Comparison of ENCODE assay signal across 1 cellular context in the genomic region with DNA sequence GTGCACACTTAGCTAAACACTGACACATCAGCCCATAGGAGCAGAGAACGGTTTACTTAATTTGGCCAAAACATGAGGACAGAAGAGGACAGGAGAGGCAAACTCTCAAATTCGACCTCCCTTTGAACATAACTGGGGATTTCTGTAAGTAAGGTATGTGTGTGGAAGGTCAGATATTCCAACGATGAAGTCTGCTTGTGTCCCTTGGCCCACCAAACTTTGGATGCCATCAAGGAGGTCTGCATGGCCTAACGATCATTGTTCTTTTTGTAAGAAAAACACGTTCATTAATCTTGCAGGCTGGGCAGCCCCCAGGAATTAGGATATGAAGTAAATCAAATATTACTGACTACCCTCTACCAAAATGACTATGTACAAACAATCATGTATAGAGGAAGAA.
TF ChIP-seq lines count a peak whose summit lies in the region.

No MANE protein-coding gene starts in this region.

TF ChIP-seq in WTC11, 78 proteins besides CTCF, POLR2A, EP300 and RAD21 (continued from another document):
- TF ChIP-seq SMAD3 (CRISPR knock-in tag; IDR thresholded peaks at IDR 0.05; ENCODE audit: borderline replicate concordance), result no peak
- TF ChIP-seq ZBTB43 (CRISPR knock-in tag; IDR thresholded peaks at IDR 0.05), result no peak
- no peak for TF ChIP-seq ESRRA (CRISPR knock-in tag; IDR thresholded peaks at IDR 0.05; ENCODE audit: borderline replicate concordance)
- TF ChIP-seq FOXJ3 (CRISPR knock-in tag; IDR thresholded peaks at IDR 0.05; ENCODE audit: borderline replicate concordance), result no peak
